ENCODE assay signal across 24 cellular contexts in genomic region chr5:95798545-95798944, GRCh38.
"Had no signal": no experiment of that assay in that cellular context is flagged by ENCODE, and none has a peak within 500 bp of the region (broad histone marks: within the 10 kb centered on the region; RNA-seq: fewer than 3 reads in every experiment).

No MANE protein-coding gene starts in this region.

- DNase-seq: KBM-7; NCI-H1048; NCI-H1105; NCI-H1417; NCI-H1436 treated with DMSO at 0.1 percent for 48 hours; NCI-H1694; NCI-H187 treated with DMSO at 0.1 percent for 48 hours; NCI-H2029 treated with DMSO at 0.1 percent for 48 hours; NCI-H2171 treated with DMSO at 0.1 percent for 48 hours; NCI-H226; NCI-H446; NCI-H510A; NCI-H524 treated with DMSO at 0.1 percent for 48 hours; NCI-H69; NCI-H774; NK-92 treated with Interleukin-12 subunit alpha and Interleukin-12 subunit beta, amount 100 ng/mL, for 24 hours; PC-3; SHP77; SK-N-SH; SW 1271 had no signal

- H3K9ac ChIP-seq: SK-N-SH had no signal

- H3K4me2 ChIP-seq: SK-N-SH had no signal

- FAIRE-seq: HTR-8/SVneo had no signal

- H3K9me3 ChIP-seq: SK-N-SH had no signal

- H3K27ac ChIP-seq: HL-60, RWPE1 had no signal

- ATAC-seq: Panc1, PC-3 had no signal
